ENCODE assay signal across 1 cellular context in genomic region chr10:133526957-133527588, GRCh38.
A peak's percentile ranks its signal among the peaks of the same experiment; 100 is the strongest.
TF ChIP-seq lines count a peak whose summit lies in the region.

CYP2E1 (plus strand) TSS chr10:133527363; CDS start chr10:133527396, 33 bp downstream.

TF ChIP-seq in liver, 16 proteins besides CTCF, POLR2A, EP300 and RAD21:
- peak; percentile 95 for TF ChIP-seq REST (IDR thresholded peaks at IDR 0.05)
- TF ChIP-seq FOXA2 (IDR thresholded peaks at IDR 0.05) = peak; percentile 99
- TF ChIP-seq RXRA (IDR thresholded peaks at IDR 0.05) = peak; percentile 95 to 99
- TF ChIP-seq JUND (IDR thresholded peaks at IDR 0.05) = peak; percentile 64 to 66
- peak; percentile 98 for TF ChIP-seq SP1 (IDR thresholded peaks at IDR 0.05)
- TF ChIP-seq ZBTB33 (IDR thresholded peaks at IDR 0.05) = peak; percentile 94
- peak; percentile 96 for TF ChIP-seq YY1 (IDR thresholded peaks at IDR 0.05)
- no peak for TF ChIP-seq HNF4G (IDR thresholded peaks at IDR 0.05)
- peak; percentile 89 for TF ChIP-seq NR2F2 (IDR thresholded peaks at IDR 0.05)
- peak; percentile 52 for TF ChIP-seq ATF3 (IDR thresholded peaks at IDR 0.05)
- TF ChIP-seq EGR1 (IDR thresholded peaks at IDR 0.05; ENCODE audit: low read depth in 2 of 2) = peak; percentile 4 to 66
- peak; percentile 89 to 96 for TF ChIP-seq HNF4A (conservative IDR thresholded peaks at IDR 0.05)
- TF ChIP-seq FOXA1 (IDR thresholded peaks at IDR 0.05) = peak; percentile 95
- TF ChIP-seq MAX (IDR thresholded peaks at IDR 0.05) = peak; percentile 95
- TF ChIP-seq GABPA (IDR thresholded peaks at IDR 0.05 in 1 of 2, conservative IDR thresholded peaks at IDR 0.05 in 1 of 2) = peak in 1 of 2 donors; percentile 70
- TF ChIP-seq TAF1 (conservative IDR thresholded peaks at IDR 0.05) = peak; percentile 84
TF ChIP-seq in liver: peak in this region for 15.
